Comparison of ENCODE assay signal across 8 cellular contexts in the genomic region with DNA sequence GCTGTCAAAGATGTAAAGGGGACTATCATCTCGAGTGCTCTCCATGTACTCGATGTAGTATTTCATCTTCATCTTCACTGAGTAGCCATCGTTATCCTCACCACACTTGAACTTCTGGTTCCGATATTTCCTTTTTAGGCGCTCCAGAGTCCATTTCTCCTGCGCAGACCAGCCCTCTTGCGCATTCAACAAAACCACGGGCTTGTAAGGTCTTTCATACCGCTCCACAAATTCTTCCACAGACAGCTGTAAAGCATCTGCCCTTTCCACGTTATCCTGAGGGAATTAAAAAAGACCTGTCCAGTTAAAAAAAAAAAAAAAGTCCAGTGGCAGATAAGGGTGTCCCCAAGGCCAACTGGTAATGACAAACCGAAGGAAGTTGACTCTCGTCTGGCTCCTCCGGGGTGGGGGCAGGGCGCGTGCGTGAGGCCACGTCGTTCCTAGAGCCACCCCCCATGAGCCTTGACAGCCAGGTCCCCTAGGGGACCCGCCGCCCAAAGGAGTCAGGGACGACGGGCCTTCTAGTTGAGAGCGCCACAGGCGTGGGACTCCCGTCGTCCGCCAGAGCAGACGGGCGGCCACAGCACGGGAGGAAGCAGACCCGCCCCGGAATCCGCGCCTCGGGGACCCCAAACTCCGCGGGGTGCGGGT. TPM values are rescaled to one million over a fixed set of nuclear protein-coding genes. Genes with fewer than 3 reads are reported as not detected.
DNase-seq lines count a peak whose midpoint lies in the region; ATAC-seq lines count a peak whose summit lies in the region.

No MANE protein-coding gene starts in this region.

- intact Hi-C loops in left colon (cut with DNase I, micrococcal nuclease) = no loop called here

- peak overlapping the region; percentile 98 for H3K27ac ChIP-seq in caudate nucleus (ENCODE audit: low read depth, low read length)

- ATAC-seq in GM21447 (IDR thresholded peaks at IDR 0.05; ENCODE audit: unreplicated experiment) = peak; percentile 26
- peak; percentile 57 for ATAC-seq in left colon

- H3K4me1 Mint-ChIP-seq in IgD-negative memory B cell = peaks cover 14 to 32% (median 29%) of the 10 kb centered on the region in 3 donors

- peaks cover 2% of the 10 kb centered on the region for H3K36me3 Mint-ChIP-seq in IgD-negative memory B cell

- H3K9me3 Mint-ChIP-seq in IgD-negative memory B cell = no peaks in the 10 kb centered on the region

- H3K27me3 Mint-ChIP-seq in IgD-negative memory B cell = no peaks in the 10 kb centered on the region

- H3K27ac Mint-ChIP-seq in IgD-negative memory B cell = peak overlapping the region; percentile 99 to 100 (median 99)

- H3K4me3 Mint-ChIP-seq in IgD-negative memory B cell = peak overlapping the region; percentile 98 to 99 (median 99)

- DNase-seq in D341Med (ENCODE audit: low spot score) (peak; percentile 85), caudate nucleus (lab: John Stamatoyannopoulos, UW) (peak in 27 of 61 donors; percentile 23 to 66 (median 45)), left colon (peak; percentile 87 to 89), NCI-H1048 (lab: John Stamatoyannopoulos, UW) (no peak)
- DNase-seq in activated CD4-positive, CD25-positive, alpha-beta regulatory T cell (lab: John Stamatoyannopoulos, UW) = peak; percentile 47 to 60 (median 52)
- DNase-seq in stimulated activated CD4-positive, alpha-beta T cell treated with anti-CD3 and anti-CD28 coated beads, Interleukin-4, amount 100 ng/mL, for 1 hour = peak; percentile 78

RNA-seq across cellular contexts. Expression of a gene that starts 0.7 kb away (rescaled TPM):
- 41.4 TPM for polyA plus RNA-seq in IgD-negative memory B cell
- 10 to 100 TPM; 27.2 to 31.3 TPM for total RNA-seq in left colon

RNA-seq across cellular contexts. Expression of a gene that starts 0.9 kb away (rescaled TPM):
- 121 TPM for polyA plus RNA-seq in IgD-negative memory B cell
- total RNA-seq in left colon = 10 to 100 TPM; 23.4 to 25.0 TPM

RNA-seq across cellular contexts. Expression of a gene that starts 11.4 kb away (rescaled TPM):
- polyA plus RNA-seq in IgD-negative memory B cell = 152 TPM
- total RNA-seq in left colon = 100 to 1,000 TPM; 138 to 156 TPM

RNA-seq across cellular contexts. Expression of a gene that starts 12.2 kb away (rescaled TPM):
- 17.5 TPM for polyA plus RNA-seq in IgD-negative memory B cell
- 10 to 100 TPM; 39.1 to 43.0 TPM for total RNA-seq in left colon

RNA-seq across cellular contexts. Expression of a gene that starts 14.9 kb away (rescaled TPM):
- polyA plus RNA-seq in IgD-negative memory B cell = 2.7 TPM
- total RNA-seq in left colon = 10 to 100 TPM; 12.0 to 37.2 TPM
